8 cellular contexts compared by ENCODE assay signal in genomic region chr7:134865001-134865845, GRCh38.
A peak's percentile ranks its signal among the peaks of the same experiment; 100 is the strongest.
DNase-seq lines count a peak whose midpoint lies in the region; ATAC-seq and TF ChIP-seq lines count a peak whose summit lies in the region.

No MANE protein-coding gene starts in this region.

- H3K36me3 Mint-ChIP-seq in mesothelial cell of epicardium: peaks cover 25% of the 10 kb centered on the region

- H3K27me3 ChIP-seq in upper lobe of right lung: no peaks in the 10 kb centered on the region

- H3K9me3 Mint-ChIP-seq in mesothelial cell of epicardium: no peaks in the 10 kb centered on the region

- no peak for TF ChIP-seq CTCF in mesothelial cell of epicardium (IDR thresholded peaks at IDR 0.05; ENCODE audit: unreplicated experiment)
- TF ChIP-seq CTCF in upper lobe of right lung (IDR thresholded peaks at IDR 0.05): no peak

- peaks cover 4% of the 10 kb centered on the region for H3K36me3 ChIP-seq in upper lobe of right lung

- H3K27ac ChIP-seq in upper lobe of right lung: peak overlapping the region; percentile 67

- H3K4me1 Mint-ChIP-seq in mesothelial cell of epicardium: peaks cover 31% of the 10 kb centered on the region

- no peaks in the 10 kb centered on the region for H3K27me3 Mint-ChIP-seq in mesothelial cell of epicardium (ENCODE audit: low read depth)

- H3K27ac Mint-ChIP-seq in mesothelial cell of epicardium: peak overlapping the region; percentile 93

- ATAC-seq in GM18502 (IDR thresholded peaks at IDR 0.05; ENCODE audit: poor library complexity, unreplicated experiment) (peak; percentile 49), HG03378 (IDR thresholded peaks at IDR 0.05; ENCODE audit: unreplicated experiment) (peak; percentile 70), upper lobe of right lung (peak; percentile 58)

- DNase-seq in amniotic epithelial cell (ENCODE audit: low read depth) (peak; percentile 77), mesothelial cell of epicardium (ENCODE audit: low spot score in 2 of 2, unreplicated experiment in 2 of 2) (no peak), upper lobe of right lung (no peak), NCI-H446 (lab: John Stamatoyannopoulos, UW) (no peak), HK-2 (ENCODE audit: unreplicated experiment) (no peak), HuH-7.5 (ENCODE audit: low spot score) (no peak)

- H3K4me3 ChIP-seq in upper lobe of right lung: peak overlapping the region; percentile 20

- H3K4me3 Mint-ChIP-seq in mesothelial cell of epicardium: no peak overlapping the region

- H3K9me3 ChIP-seq in upper lobe of right lung: no peaks in the 10 kb centered on the region

- intact Hi-C loops in upper lobe of right lung (cut with DNase I): no loop called here

- peaks cover 8% of the 10 kb centered on the region for H3K4me1 ChIP-seq in upper lobe of right lung
